In the genomic region with DNA sequence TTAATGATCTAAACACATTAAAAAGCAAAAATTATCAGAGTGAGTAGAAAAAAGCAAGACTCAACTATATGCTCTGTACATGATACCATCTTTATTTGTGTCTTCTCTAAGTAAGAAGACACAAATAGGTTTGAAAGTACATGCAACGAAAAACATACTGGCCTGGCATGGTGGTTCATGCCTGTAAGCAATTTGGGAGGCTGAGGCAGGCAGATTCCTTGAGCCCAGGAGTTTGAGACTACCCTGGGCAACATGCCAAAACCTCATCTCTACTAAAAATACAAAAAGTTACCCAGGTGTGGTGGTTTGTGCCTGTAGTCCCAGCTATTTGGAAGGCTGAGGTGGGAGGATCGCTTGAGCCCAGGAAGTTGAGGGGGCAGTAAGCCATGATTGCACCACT, we compare ENCODE assay signal across 22 cellular contexts.
"Had no signal": no experiment of that assay in that cellular context is flagged by ENCODE, and none has a peak within 500 bp of the region (broad histone marks: within the 10 kb centered on the region; RNA-seq: fewer than 3 reads in every experiment).

No MANE protein-coding gene starts in this region.

- H3K9me3 ChIP-seq: lower lobe of right lung, pancreas, stomach, thoracic aorta, transverse colon had no signal

- H3K79me2 ChIP-seq: hepatocyte had no signal

- H3K27me3 ChIP-seq: hepatocyte, pancreas, stomach, transverse colon had no signal

- H3K4me2 ChIP-seq: hepatocyte had no signal

- FAIRE-seq: kidney, pancreas, small intestine had no signal

- H3K27ac ChIP-seq: dorsolateral prefrontal cortex, hepatocyte, left ventricle myocardium inferior, lower lobe of right lung, pancreas, stomach, thoracic aorta, transverse colon had no signal

- H2AFZ ChIP-seq: hepatocyte had no signal

- H3K4me1 ChIP-seq: left ventricle myocardium inferior, lower lobe of right lung, stomach, transverse colon had no signal

- H3K36me3 ChIP-seq: left ventricle myocardium inferior, lower lobe of right lung, pancreas, stomach, thoracic aorta, transverse colon had no signal

- DNase-seq: dorsolateral prefrontal cortex; effector CD8-positive, alpha-beta T cell; foreskin melanocyte; head of caudate nucleus; kidney; left cardiac atrium; left ventricle myocardium inferior; lower lobe of right lung; mesenchymal stem cell; midbrain; naive B cell; occipital lobe; right cardiac atrium; small intestine; stimulated activated CD4-positive, alpha-beta T cell treated with anti-CD3 and anti-CD28 coated beads, Interleukin-12 subunit alpha, Interleukin-12 subunit beta, amount 100 ng/mL, for 4 hours; stimulated activated naive CD4-positive, alpha-beta T cell; stomach; substantia nigra; transverse colon had no signal

- ATAC-seq: left cardiac atrium, lower lobe of right lung, right cardiac atrium had no signal

- H3K4me3 ChIP-seq: dorsolateral prefrontal cortex, hepatocyte, left ventricle myocardium inferior, lower lobe of right lung, pancreas, stomach, thoracic aorta, transverse colon had no signal
